16 cellular contexts compared by ENCODE assay signal in genomic region chr2:233980955-233981555, GRCh38.
A peak's percentile ranks its signal among the peaks of the same experiment; 100 is the strongest.
DNase-seq lines count a peak whose midpoint lies in the region; ATAC-seq, FAIRE-seq and TF ChIP-seq lines count a peak whose summit lies in the region.
"Had no signal": no experiment of that assay in that cellular context is flagged by ENCODE, and none has a peak within 500 bp of the region (broad histone marks: within the 10 kb centered on the region; RNA-seq: fewer than 3 reads in every experiment).

No MANE protein-coding gene starts in this region.

- dilution Hi-C loops in keratinocyte (cut with MboI; ENCODE audit: extremely low pct_ligation_motif_present, low sequenced_read_pairs), result no loop called here

- intact Hi-C loops in adrenal gland (cut with DNase I), result no loop called here

- no peak overlapping the region for H3K27ac ChIP-seq in keratinocyte (ENCODE audit: control insufficient read depth, insufficient read depth, low read length)
- no peak overlapping the region for H3K27ac ChIP-seq in adrenal gland
- H3K27ac ChIP-seq: parathyroid adenoma, thyroid gland, VCaP had no signal

- H3K9me3 Mint-ChIP-seq in T-cell, result peaks cover 2 to 7% (median 4%) of the 10 kb centered on the region in 3 donors

- H3K4me1 ChIP-seq in keratinocyte (ENCODE audit: control insufficient read depth, extremely low read depth, insufficient read depth, low read length) (peaks cover 39% of the 10 kb centered on the region), adrenal gland (replicated peaks in 1 of 2) (no peaks in the 10 kb centered on the region)
- H3K4me1 ChIP-seq: parathyroid adenoma, thyroid gland had no signal

- no peak overlapping the region for H3K4me3 Mint-ChIP-seq in T-cell

- peak; percentile 65 for FAIRE-seq in keratinocyte (lab: Jason Lieb, UNC)
- FAIRE-seq: colon, endometrium had no signal

- H3K27me3 Mint-ChIP-seq in T-cell, result no peaks in the 10 kb centered on the region

- no peak overlapping the region for H3K27ac Mint-ChIP-seq in T-cell

- CTCF ChIA-PET in T-cell (lab: Charles Lee), result no interaction called here

- no peak for TF ChIP-seq POLR2A in adrenal gland (IDR thresholded peaks at IDR 0.05)

- 72 to 80% (median 77%) methylated on average over 5 of the region's 5 CpGs for WGBS in adrenal gland, 4 donors

- H3K27me3 ChIP-seq in keratinocyte (ENCODE audit: control insufficient read depth, extremely low read depth, insufficient read depth, low read length), result no peaks in the 10 kb centered on the region
- H3K27me3 ChIP-seq in adrenal gland, result peaks cover 10% of the 10 kb centered on the region
- H3K27me3 ChIP-seq: BE2C, thyroid gland had no signal

- H3K9me3 ChIP-seq in keratinocyte (ENCODE audit: control insufficient read depth, low read depth, low read length), result no peaks in the 10 kb centered on the region
- H3K9me3 ChIP-seq in adrenal gland (replicated peaks in 1 of 3), result no peaks in the 10 kb centered on the region
- H3K9me3 ChIP-seq: BE2C, thyroid gland had no signal

- H3K9me1 ChIP-seq in keratinocyte (ENCODE audit: control insufficient read depth, extremely low read depth, insufficient read depth, low read length), result no peaks in the 10 kb centered on the region

- H3K4me3 ChIP-seq in keratinocyte (ENCODE audit: control insufficient read depth in 2 of 3, extremely low read depth in 1 of 3, insufficient read depth in 2 of 3, low read depth in 1 of 3, low read length in 3 of 3) (no peak overlapping the region), adrenal gland (no peak overlapping the region)
- H3K4me3 ChIP-seq: thyroid gland had no signal

- H2AFZ ChIP-seq in keratinocyte (ENCODE audit: control insufficient read depth, low read length), result no peak overlapping the region
- H2AFZ ChIP-seq: parathyroid adenoma had no signal

- DNase-seq in D341Med (ENCODE audit: low spot score) (peak; percentile 34), NCI-H1092 treated with DMSO at 0.1 percent for 48 hours (lab: John Stamatoyannopoulos, UW) (peak; percentile 40), NCI-H82 (lab: John Stamatoyannopoulos, UW) (peak; percentile 78), keratinocyte (ENCODE audit: low read depth, low spot score) (no peak), adrenal gland (no peak), T-cell (no peak)
- DNase-seq: BE2C; NCI-H748 treated with DMSO at 0.1 percent for 48 hours; stimulated activated CD4-positive, alpha-beta T cell treated with anti-CD3 and anti-CD28 coated beads, Interleukin-4, amount 100 ng/mL, for 4 hours; thyroid gland had no signal

- H3K4me1 Mint-ChIP-seq in T-cell, result peaks cover 18 to 27% (median 26%) of the 10 kb centered on the region in 3 donors

- POLR2A ChIA-PET in T-cell (lab: Charles Lee), result no interaction called here

- no peaks in the 10 kb centered on the region for H3K36me3 Mint-ChIP-seq in T-cell

- H3K4me2 ChIP-seq in keratinocyte (ENCODE audit: control insufficient read depth, extremely low read depth, insufficient read depth, low read depth, low read length), result no peak overlapping the region

- no peaks in the 10 kb centered on the region for H3K79me2 ChIP-seq in keratinocyte (ENCODE audit: control insufficient read depth, insufficient read depth, low read length)
- H3K79me2 ChIP-seq: parathyroid adenoma had no signal

- no peaks in the 10 kb centered on the region for H4K20me1 ChIP-seq in keratinocyte (ENCODE audit: control insufficient read depth, extremely low read depth, insufficient read depth, low read length)

- no peak overlapping the region for H3K9ac ChIP-seq in keratinocyte (ENCODE audit: control insufficient read depth, extremely low read depth, insufficient read depth, low read length)
- H3K9ac ChIP-seq: parathyroid adenoma had no signal

- H3K36me3 ChIP-seq in keratinocyte (ENCODE audit: control insufficient read depth in 2 of 2, extremely low read depth in 1 of 2, insufficient read depth in 2 of 2, low read length in 2 of 2) (no peaks in the 10 kb centered on the region), adrenal gland (replicated peaks in 1 of 2) (no peaks in the 10 kb centered on the region)
- H3K36me3 ChIP-seq: BE2C, thyroid gland had no signal

- ATAC-seq in HG03442 (IDR thresholded peaks at IDR 0.05; ENCODE audit: unreplicated experiment), result no peak
- no peak for ATAC-seq in GM19023 (IDR thresholded peaks at IDR 0.05; ENCODE audit: unreplicated experiment)
- no peak for ATAC-seq in T-cell (replicated peaks in 1 of 4)

- no peak for TF ChIP-seq CTCF in keratinocyte (optimal IDR thresholded peaks at IDR 0.05 in 1 of 3, IDR thresholded peaks at IDR 0.05 in 1 of 3, conservative IDR thresholded peaks at IDR 0.05 in 1 of 3; ENCODE audit: extremely low read depth in 1 of 3, insufficient read depth in 2 of 3, low read length in 3 of 3)
- no peak for TF ChIP-seq CTCF in adrenal gland (IDR thresholded peaks at IDR 0.05)

Comparison
In these comparisons a context has a peak if more than half of its experiments do, and no peak if none do; other contexts are left out.
1. DNase-seq: peak in D341Med (single experiment), NCI-H1092 treated with DMSO at 0.1 percent for 48 hours (single experiment) and NCI-H82 (single experiment); none in keratinocyte (single experiment), adrenal gland (0 of 7) and T-cell (0 of 34).